ENCODE assay signal across 1 cellular context in the genomic region with DNA sequence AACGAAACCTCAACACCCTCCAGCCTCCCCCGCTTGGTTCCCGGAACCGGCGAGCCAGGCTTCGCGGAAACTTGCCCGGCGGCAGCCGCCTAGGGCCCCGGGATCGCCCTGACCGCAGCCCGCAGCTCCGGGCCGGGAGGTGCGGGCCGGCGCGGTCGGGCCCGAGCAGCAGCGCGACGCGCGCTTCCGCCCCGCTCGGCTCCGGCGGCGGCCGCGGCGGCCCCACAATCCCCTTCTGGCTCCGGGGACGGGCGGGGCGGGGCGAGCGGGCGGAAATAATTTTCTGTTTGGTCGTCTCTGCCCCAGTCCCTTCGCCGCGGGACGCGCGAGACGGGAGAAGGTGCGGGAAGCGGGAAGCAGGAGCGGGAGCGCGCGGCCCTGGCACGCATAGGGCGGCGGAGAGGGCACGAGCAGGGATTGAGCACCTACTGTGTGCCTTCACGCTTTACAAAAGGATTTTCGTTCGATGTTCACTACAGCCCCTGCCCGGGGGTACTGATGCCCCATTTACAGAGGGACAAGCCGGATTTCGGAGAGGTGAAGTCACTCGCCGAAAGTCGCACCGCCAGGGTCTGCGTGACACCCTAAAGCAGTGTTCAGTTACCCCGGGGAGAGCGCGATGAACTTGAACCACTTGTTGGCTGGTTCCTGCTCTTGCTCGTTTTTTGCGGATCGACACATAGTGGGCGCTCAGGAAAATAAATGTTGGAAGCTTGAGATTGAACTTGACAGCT.
TF ChIP-seq lines count a peak whose summit lies in the region.

No MANE protein-coding gene starts in this region.

TF ChIP-seq in K562, 482 proteins besides CTCF, POLR2A, EP300 and RAD21 (continued from another document and continues in another):
- TF ChIP-seq CREB3 (tag; conservative IDR thresholded peaks at IDR 0.05; ENCODE audit: low read depth) (no peak), PCBP1 (IDR thresholded peaks at IDR 0.05; ENCODE audit: low read depth, low read length, poor library complexity, severe bottlenecking) (no peak), E2F8 (IDR thresholded peaks at IDR 0.05; ENCODE audit: low read depth, partially characterized antibody) (peak; percentile 26), MAZ (CRISPR knock-in tag; conservative IDR thresholded peaks at IDR 0.05 in 1 of 2, IDR thresholded peaks at IDR 0.05 in 1 of 2) (peak; percentile 47 to 87; a peak in 2 of 4 replicates), CBX1 (IDR thresholded peaks at IDR 0.05; ENCODE audit: low read depth) (peak; percentile 78; the same call in 1 of the 2 replicates), SIN3A (IDR thresholded peaks at IDR 0.05; ENCODE audit: borderline replicate concordance in 2 of 2, control insufficient read depth in 1 of 2, low read depth in 2 of 2, low read length in 2 of 2) (0 out of 4 replicates have a peak, but pooled peaks of 1 of the 2 experiments have one; percentile 5), GATAD2A (IDR thresholded peaks at IDR 0.05) (no peak; the same call in 1 of the 2 replicates), MAX (CRISPR knock-in tag; IDR thresholded peaks at IDR 0.05) (peak; percentile 55; the same call in 1 of the 2 replicates), CREBBP (IDR thresholded peaks at IDR 0.05; ENCODE audit: low read depth, low read length) (no peak), CREB1 (IDR thresholded peaks at IDR 0.05) (0 out of 2 replicates have a peak, but pooled peaks have one; percentile 35), CREB1 (CRISPR knock-in tag; IDR thresholded peaks at IDR 0.05) (no peak), PHB2 (IDR thresholded peaks at IDR 0.05; ENCODE audit: low read depth) (no peak), SMARCA5 (IDR thresholded peaks at IDR 0.05) (0 out of 2 replicates have a peak, but pooled peaks have one; percentile 7), CHCHD3 (CRISPR knock-in tag; IDR thresholded peaks at IDR 0.05) (0 out of 2 replicates have a peak, but pooled peaks have one; percentile 53), POLR2G (IDR thresholded peaks at IDR 0.05; ENCODE audit: low read depth, low read length) (peak; percentile 97), KLF1 (tag; IDR thresholded peaks at IDR 0.05) (peak; percentile 33; the same call in 1 of the 2 replicates), ZNF584 (CRISPR knock-in tag; IDR thresholded peaks at IDR 0.05; ENCODE audit: low read depth) (0 out of 2 replicates have a peak, but pooled peaks have one; percentile 62), POLR2AphosphoS5 (IDR thresholded peaks at IDR 0.05; ENCODE audit: control insufficient read depth, insufficient read depth, low read depth, low read length) (peak; percentile 75; the same call in 1 of the 2 replicates), E2F1 (CRISPR knock-in tag; IDR thresholded peaks at IDR 0.05) (peak; percentile 96), FOS (IDR thresholded peaks at IDR 0.05; ENCODE audit: extremely low read depth, insufficient read length) (no peak), NELFE (IDR thresholded peaks at IDR 0.05; ENCODE audit: insufficient read depth, insufficient read length) (no peak), EZH2 (IDR thresholded peaks at IDR 0.05; ENCODE audit: borderline replicate concordance, low read depth, low read length) (no peak), HNRNPLL (IDR thresholded peaks at IDR 0.05; ENCODE audit: low read depth, low read length, poor library complexity, severe bottlenecking) (peak; percentile 17), PHF20 (IDR thresholded peaks at IDR 0.05; ENCODE audit: partially characterized antibody) (no peak), ZNF592 (IDR thresholded peaks at IDR 0.05) (peak; percentile 68), HMGN3 (IDR thresholded peaks at IDR 0.05; ENCODE audit: borderline replicate concordance, extremely low read depth, insufficient read length, low read depth, low read length) (peak; percentile 70), CBX3 (IDR thresholded peaks at IDR 0.05; ENCODE audit: borderline replicate concordance in 1 of 2, low read length in 2 of 2) (peak in 1 of 2 experiments; percentile 14; a peak in 1 of 3 replicates), MTA3 (IDR thresholded peaks at IDR 0.05; ENCODE audit: borderline replicate concordance) (0 out of 2 replicates have a peak, but pooled peaks have one; percentile 40)
- TF ChIP-seq, protein P1, sequence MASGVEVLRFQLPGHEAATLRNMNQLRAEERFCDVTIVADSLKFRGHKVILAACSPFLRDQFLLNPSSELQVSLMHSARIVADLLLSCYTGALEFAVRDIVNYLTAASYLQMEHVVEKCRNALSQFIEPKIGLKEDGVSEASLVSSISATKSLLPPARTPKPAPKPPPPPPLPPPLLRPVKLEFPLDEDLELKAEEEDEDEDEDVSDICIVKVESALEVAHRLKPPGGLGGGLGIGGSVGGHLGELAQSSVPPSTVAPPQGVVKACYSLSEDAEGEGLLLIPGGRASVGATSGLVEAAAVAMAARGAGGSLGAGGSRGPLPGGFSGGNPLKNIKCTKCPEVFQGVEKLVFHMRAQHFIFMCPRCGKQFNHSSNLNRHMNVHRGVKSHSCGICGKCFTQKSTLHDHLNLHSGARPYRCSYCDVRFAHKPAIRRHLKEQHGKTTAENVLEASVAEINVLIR (CRISPR knock-in tag; IDR thresholded peaks at IDR 0.05) = no peak
- TF ChIP-seq, protein P2, sequence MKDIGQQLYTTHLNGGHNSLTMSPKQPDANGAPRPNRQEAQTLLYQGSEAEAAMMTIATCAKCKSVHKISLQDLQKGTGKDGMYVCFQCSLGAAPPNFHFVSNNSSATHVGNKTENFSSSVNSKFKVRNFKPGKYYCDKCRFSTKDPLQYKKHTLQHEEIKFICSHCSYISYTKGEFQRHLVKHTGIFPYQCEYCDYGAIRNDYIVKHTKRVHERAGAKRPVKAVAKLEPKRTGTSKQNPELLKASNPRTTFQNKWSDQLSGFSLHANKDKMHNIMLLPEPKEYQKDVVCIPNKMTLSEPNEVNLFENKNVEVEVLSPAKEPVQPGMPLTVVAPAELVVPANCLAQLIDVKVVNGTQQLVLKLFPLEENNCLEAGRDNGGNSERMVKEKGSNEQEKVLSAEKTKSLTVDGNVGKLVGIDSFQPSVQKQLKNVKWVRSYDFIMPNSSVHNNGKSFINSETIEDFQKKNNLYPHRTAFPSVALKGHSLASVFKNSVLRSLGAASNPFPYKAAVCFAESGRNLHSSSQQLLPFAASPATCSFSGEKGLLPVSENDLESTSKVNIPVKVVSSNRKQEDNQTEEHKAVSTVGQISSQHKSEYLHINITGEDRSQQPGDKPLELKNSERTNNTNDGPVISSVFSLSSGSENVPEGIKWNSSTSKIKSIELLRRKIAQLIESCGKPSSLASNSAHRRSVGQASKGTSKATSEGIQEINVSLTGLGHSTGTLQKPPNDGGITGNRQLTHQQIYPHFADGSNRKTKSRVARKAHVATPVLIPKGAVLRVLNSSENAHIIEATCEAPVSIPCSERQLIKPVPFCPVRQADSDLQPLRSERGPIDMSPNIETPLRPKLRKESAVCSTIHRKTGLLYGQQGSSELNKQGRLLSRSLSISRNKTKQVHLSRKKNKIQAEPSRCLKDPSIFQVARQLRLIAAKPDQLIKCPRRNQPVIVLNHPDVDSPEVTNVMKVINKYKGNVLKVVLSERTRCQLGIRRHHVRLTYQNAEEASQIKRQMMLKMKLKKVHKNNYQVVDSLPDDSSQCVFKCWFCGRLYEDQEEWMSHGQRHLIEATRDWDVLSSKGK (CRISPR knock-in tag; IDR thresholded peaks at IDR 0.05) = no peak
- TF ChIP-seq, protein P3, sequence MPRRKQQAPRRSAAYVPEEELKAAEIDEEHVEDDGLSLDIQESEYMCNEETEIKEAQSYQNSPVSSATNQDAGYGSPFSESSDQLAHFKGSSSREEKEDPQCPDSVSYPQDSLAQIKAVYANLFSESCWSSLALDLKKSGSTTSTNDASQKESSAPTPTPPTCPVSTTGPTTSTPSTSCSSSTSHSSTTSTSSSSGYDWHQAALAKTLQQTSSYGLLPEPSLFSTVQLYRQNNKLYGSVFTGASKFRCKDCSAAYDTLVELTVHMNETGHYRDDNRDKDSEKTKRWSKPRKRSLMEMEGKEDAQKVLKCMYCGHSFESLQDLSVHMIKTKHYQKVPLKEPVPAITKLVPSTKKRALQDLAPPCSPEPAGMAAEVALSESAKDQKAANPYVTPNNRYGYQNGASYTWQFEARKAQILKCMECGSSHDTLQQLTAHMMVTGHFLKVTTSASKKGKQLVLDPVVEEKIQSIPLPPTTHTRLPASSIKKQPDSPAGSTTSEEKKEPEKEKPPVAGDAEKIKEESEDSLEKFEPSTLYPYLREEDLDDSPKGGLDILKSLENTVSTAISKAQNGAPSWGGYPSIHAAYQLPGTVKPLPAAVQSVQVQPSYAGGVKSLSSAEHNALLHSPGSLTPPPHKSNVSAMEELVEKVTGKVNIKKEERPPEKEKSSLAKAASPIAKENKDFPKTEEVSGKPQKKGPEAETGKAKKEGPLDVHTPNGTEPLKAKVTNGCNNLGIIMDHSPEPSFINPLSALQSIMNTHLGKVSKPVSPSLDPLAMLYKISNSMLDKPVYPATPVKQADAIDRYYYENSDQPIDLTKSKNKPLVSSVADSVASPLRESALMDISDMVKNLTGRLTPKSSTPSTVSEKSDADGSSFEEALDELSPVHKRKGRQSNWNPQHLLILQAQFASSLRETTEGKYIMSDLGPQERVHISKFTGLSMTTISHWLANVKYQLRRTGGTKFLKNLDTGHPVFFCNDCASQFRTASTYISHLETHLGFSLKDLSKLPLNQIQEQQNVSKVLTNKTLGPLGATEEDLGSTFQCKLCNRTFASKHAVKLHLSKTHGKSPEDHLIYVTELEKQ (CRISPR knock-in tag; IDR thresholded peaks at IDR 0.05) = no peak
- TF ChIP-seq, protein P4, sequence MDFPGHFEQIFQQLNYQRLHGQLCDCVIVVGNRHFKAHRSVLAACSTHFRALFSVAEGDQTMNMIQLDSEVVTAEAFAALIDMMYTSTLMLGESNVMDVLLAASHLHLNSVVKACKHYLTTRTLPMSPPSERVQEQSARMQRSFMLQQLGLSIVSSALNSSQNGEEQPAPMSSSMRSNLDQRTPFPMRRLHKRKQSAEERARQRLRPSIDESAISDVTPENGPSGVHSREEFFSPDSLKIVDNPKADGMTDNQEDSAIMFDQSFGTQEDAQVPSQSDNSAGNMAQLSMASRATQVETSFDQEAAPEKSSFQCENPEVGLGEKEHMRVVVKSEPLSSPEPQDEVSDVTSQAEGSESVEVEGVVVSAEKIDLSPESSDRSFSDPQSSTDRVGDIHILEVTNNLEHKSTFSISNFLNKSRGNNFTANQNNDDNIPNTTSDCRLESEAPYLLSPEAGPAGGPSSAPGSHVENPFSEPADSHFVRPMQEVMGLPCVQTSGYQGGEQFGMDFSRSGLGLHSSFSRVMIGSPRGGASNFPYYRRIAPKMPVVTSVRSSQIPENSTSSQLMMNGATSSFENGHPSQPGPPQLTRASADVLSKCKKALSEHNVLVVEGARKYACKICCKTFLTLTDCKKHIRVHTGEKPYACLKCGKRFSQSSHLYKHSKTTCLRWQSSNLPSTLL (IDR thresholded peaks at IDR 0.05) = 0 out of 2 replicates have a peak, but pooled peaks have one; percentile 19
